Comparison of ENCODE assay signal across 1 cellular context in genomic region chr12:389138-390096, GRCh38.
TF ChIP-seq lines count a peak whose summit lies in the region.

KDM5A (minus strand) TSS chr12:389320; CDS start chr12:389091, 229 bp downstream.

TF ChIP-seq in HepG2, 621 proteins besides CTCF, POLR2A, EP300 and RAD21 (continued from another document and continues in another):
- TF ChIP-seq FUBP1 (CRISPR knock-in tag; IDR thresholded peaks at IDR 0.05; ENCODE audit: borderline replicate concordance) (no peak), NFYB (CRISPR knock-in tag; IDR thresholded peaks at IDR 0.05) (no peak), ZNF430 (CRISPR knock-in tag; IDR thresholded peaks at IDR 0.05) (peak; percentile 89), ZNF501 (CRISPR knock-in tag; IDR thresholded peaks at IDR 0.05) (peak; percentile 74), ZNF557 (CRISPR knock-in tag; IDR thresholded peaks at IDR 0.05) (no peak), KDM6A (CRISPR knock-in tag; IDR thresholded peaks at IDR 0.05; ENCODE audit: low read depth) (0 out of 2 replicates have a peak, but pooled peaks have one; percentile 14), ZKSCAN8 (CRISPR knock-in tag; IDR thresholded peaks at IDR 0.05; ENCODE audit: borderline replicate concordance) (no peak), ZNF296 (CRISPR knock-in tag; conservative IDR thresholded peaks at IDR 0.05) (no peak), ZNF34 (CRISPR knock-in tag; IDR thresholded peaks at IDR 0.05; ENCODE audit: borderline replicate concordance) (no peak; the same call in 1 of the 2 replicates), SMAD9 (CRISPR knock-in tag; IDR thresholded peaks at IDR 0.05) (0 out of 2 replicates have a peak, but pooled peaks have one; percentile 40), FOXO4 (CRISPR knock-in tag; conservative IDR thresholded peaks at IDR 0.05) (no peak), MTF1 (CRISPR knock-in tag; IDR thresholded peaks at IDR 0.05) (no peak), ZEB1 (IDR thresholded peaks at IDR 0.05; ENCODE audit: insufficient replicate concordance, low read depth) (no peak), SOX6 (IDR thresholded peaks at IDR 0.05) (no peak), SOX6 (CRISPR knock-in tag; IDR thresholded peaks at IDR 0.05) (peak; percentile 50; the same call in 1 of the 2 replicates), PITX1 (CRISPR knock-in tag; IDR thresholded peaks at IDR 0.05) (peak; percentile 68), AKAP8 (CRISPR knock-in tag; IDR thresholded peaks at IDR 0.05) (0 out of 2 replicates have a peak, but pooled peaks have one; percentile 37), MYC (CRISPR knock-in tag; IDR thresholded peaks at IDR 0.05; ENCODE audit: borderline replicate concordance) (peak; percentile 74; the same call in 1 of the 2 replicates), ELF3 (CRISPR knock-in tag; IDR thresholded peaks at IDR 0.05) (peak; percentile 85), GMEB2 (CRISPR knock-in tag; IDR thresholded peaks at IDR 0.05; ENCODE audit: low read depth) (peak; percentile 74), ZNF274 (CRISPR knock-in tag; IDR thresholded peaks at IDR 0.05) (peak; percentile 40; the same call in 1 of the 2 replicates), TFDP2 (CRISPR knock-in tag; IDR thresholded peaks at IDR 0.05) (peak; percentile 40; the same call in 1 of the 2 replicates), THAP11 (CRISPR knock-in tag; IDR thresholded peaks at IDR 0.05) (peak; percentile 93), TFAP4 (IDR thresholded peaks at IDR 0.05; ENCODE audit: borderline replicate concordance, low read depth) (no peak), TBL1XR1 (IDR thresholded peaks at IDR 0.05; ENCODE audit: borderline replicate concordance, low read length, partially characterized antibody) (no peak), PAXIP1 (CRISPR knock-in tag; conservative IDR thresholded peaks at IDR 0.05) (0 out of 2 replicates have a peak, but pooled peaks have one; percentile 49), ZNF142 (CRISPR knock-in tag; IDR thresholded peaks at IDR 0.05) (no peak), KDM5B (CRISPR knock-in tag; IDR thresholded peaks at IDR 0.05; ENCODE audit: borderline replicate concordance) (peak; percentile 77; the same call in 1 of the 2 replicates), ZNF333 (CRISPR knock-in tag; IDR thresholded peaks at IDR 0.05; ENCODE audit: borderline replicate concordance) (peak; percentile 65; the same call in 1 of the 2 replicates), REPIN1 (CRISPR knock-in tag; IDR thresholded peaks at IDR 0.05; ENCODE audit: borderline replicate concordance, low read depth) (peak; percentile 64; the same call in 1 of the 2 replicates), GZF1 (CRISPR knock-in tag; IDR thresholded peaks at IDR 0.05) (no peak), ZNF562 (CRISPR knock-in tag; IDR thresholded peaks at IDR 0.05; ENCODE audit: borderline replicate concordance) (no peak), CREBL2 (CRISPR knock-in tag; IDR thresholded peaks at IDR 0.05; ENCODE audit: borderline replicate concordance) (no peak; the same call in 1 of the 2 replicates), ZKSCAN5 (CRISPR knock-in tag; IDR thresholded peaks at IDR 0.05) (no peak)
